17 cellular contexts compared by ENCODE assay signal in the genomic region with DNA sequence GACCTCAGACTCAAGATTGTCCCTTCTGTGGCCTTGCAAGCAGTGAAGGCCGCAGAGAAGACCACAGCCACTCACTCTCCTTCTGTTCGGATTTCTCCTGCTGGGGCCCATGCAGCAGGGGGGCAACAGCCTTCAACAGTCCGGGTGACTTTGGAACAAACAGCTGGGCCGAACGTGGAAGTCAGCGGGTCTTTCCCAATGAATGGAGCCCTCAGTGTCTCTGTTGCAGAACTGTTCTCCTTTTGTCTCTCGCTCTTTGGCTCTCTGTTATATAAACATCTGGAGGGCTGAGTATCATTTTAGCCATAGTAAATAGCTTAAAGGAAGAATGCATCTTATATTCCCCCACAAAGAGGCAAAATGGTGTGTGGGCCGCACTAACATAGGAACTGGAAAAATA.
DNase-seq lines count a peak whose midpoint lies in the region; ATAC-seq lines count a peak whose summit lies in the region.
"Had no signal": no experiment of that assay in that cellular context is flagged by ENCODE, and none has a peak within 500 bp of the region (broad histone marks: within the 10 kb centered on the region; RNA-seq: fewer than 3 reads in every experiment).

No MANE protein-coding gene starts in this region.

- no peaks in the 10 kb centered on the region for H3K4me1 Mint-ChIP-seq in T-cell

- H3K27ac Mint-ChIP-seq in T-cell = no peak overlapping the region

- CTCF ChIA-PET in T-cell (lab: Charles Lee) = no interaction called here

- peak overlapping the region; percentile 95 for H3K27ac ChIP-seq in angular gyrus (ENCODE audit: low read depth, low read length)
- H3K27ac ChIP-seq: BLaER1, Peyer's patch had no signal

- ATAC-seq in T-cell (replicated peaks in 1 of 4) = no peak
- ATAC-seq: HCT116 had no signal

- H3K4me3 Mint-ChIP-seq in T-cell = no peak overlapping the region

- intact Hi-C loops in head of caudate nucleus (cut with DNase I) = no loop called here

- H3K27me3 Mint-ChIP-seq in T-cell = peaks cover 5 to 11% of the 10 kb centered on the region in 2 donors

- H3K36me3 Mint-ChIP-seq in T-cell = no peaks in the 10 kb centered on the region

- H3K9me3 Mint-ChIP-seq in T-cell = no peaks in the 10 kb centered on the region

- DNase-seq in head of caudate nucleus (peak; percentile 51 to 91 (median 82)), occipital lobe (lab: John Stamatoyannopoulos, UW) (peak; percentile 64), T-cell (no peak), NCI-H510A treated with DMSO at 0.1 percent for 48 hours (lab: John Stamatoyannopoulos, UW) (no peak), NCI-H1417 (lab: John Stamatoyannopoulos, UW) (no peak)
- DNase-seq in effector CD8-positive, alpha-beta T cell (lab: John Stamatoyannopoulos, UW) = no peak
- DNase-seq: DMS 273 treated with DMSO at 0.1 percent for 48 hours, IMR-90, Kasumi-1, NCI-H1930, NCI-H2171, NCI-H82, Peyer's patch, SHP77 had no signal

- POLR2A ChIA-PET in T-cell (lab: Charles Lee) = no interaction called here

Comparison
In these comparisons a context has a peak if more than half of its experiments do, and no peak if none do; other contexts are left out.
1. DNase-seq: peak in head of caudate nucleus (42 of 42) and occipital lobe (single experiment); none in effector CD8-positive, alpha-beta T cell (single experiment), T-cell (0 of 34), NCI-H510A treated with DMSO at 0.1 percent for 48 hours (single experiment) and NCI-H1417 (0 of 3).